In the genomic region with DNA sequence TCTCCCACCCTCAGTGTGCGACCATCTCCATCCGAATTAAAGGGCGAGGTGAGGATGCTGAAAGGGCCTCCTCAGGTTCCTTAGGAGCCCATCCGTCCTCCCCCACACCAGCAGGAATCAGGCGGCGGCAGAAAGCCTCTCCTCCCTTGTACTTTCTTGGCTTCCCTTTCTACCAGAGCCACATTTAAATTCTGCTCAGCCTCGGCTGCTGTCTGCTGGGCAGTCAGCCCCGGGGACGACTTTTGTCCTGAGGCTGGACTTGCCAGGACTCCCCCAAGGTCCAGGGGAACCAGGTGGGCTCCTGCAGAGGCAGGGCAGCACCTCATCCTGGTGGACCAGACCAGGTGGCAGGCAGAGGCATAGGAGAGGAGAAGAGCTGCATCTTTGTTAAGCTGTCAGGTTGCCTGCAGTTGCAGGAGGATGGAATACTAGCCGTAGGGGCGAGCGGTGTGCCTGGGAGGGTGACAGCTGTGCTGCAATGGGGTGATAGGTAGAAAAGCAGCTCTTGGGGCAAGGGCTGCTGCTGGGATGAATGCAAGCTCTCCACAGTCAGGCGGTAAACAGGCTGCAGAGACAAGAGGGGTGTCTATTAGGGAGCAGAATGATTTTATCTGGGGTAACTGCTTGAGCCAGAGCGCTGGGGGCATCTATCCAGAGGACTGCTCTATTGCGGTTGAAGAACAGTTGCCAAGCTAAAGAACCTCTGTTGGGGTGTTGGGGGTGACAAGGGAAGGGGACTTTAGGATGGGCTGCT, we compare ENCODE assay signal across 9 cellular contexts. TPM values are rescaled to one million over a fixed set of nuclear protein-coding genes. Genes with fewer than 3 reads are reported as not detected.
A peak's percentile ranks its signal among the peaks of the same experiment; 100 is the strongest.
DNase-seq lines count a peak whose midpoint lies in the region; ATAC-seq and TF ChIP-seq lines count a peak whose summit lies in the region.
"Had no signal": no experiment of that assay in that cellular context is flagged by ENCODE, and none has a peak within 500 bp of the region (broad histone marks: within the 10 kb centered on the region; RNA-seq: fewer than 3 reads in every experiment).

No MANE protein-coding gene starts in this region.

- peak overlapping the region; percentile 22 for H3K9ac ChIP-seq in endocrine pancreas (ENCODE audit: control insufficient read depth, insufficient read depth, low read length)

- no peaks in the 10 kb centered on the region for H3K4me1 ChIP-seq in endocrine pancreas (ENCODE audit: control insufficient read depth, insufficient read depth, low read length)

- H3K4me3 ChIP-seq in endocrine pancreas (ENCODE audit: control insufficient read depth, insufficient read depth, low read length) = no peak overlapping the region

- H3K4me1 Mint-ChIP-seq in mesothelial cell of epicardium = peaks cover 36% of the 10 kb centered on the region

- no peaks in the 10 kb centered on the region for H3K27me3 ChIP-seq in endocrine pancreas (ENCODE audit: control insufficient read depth, insufficient read depth, low read length)

- H3K9me3 ChIP-seq in endocrine pancreas (ENCODE audit: control insufficient read depth, low read length) = no peaks in the 10 kb centered on the region

- no peak for DNase-seq in mesothelial cell of epicardium (ENCODE audit: low spot score in 2 of 2, unreplicated experiment in 2 of 2)
- DNase-seq in superior temporal gyrus (ENCODE audit: extremely low spot score) = peak; percentile 63
- no peak for DNase-seq in activated CD4-positive, alpha-beta T cell treated with anti-CD3 and anti-CD28 coated beads, Interleukin-2, amount 50 U/mL, for 48 hours
- DNase-seq in SKM-1 (lab: John Stamatoyannopoulos, UW; ENCODE audit: unreplicated experiment) = no peak
- no peak for DNase-seq in SHP77 (lab: John Stamatoyannopoulos, UW)
- DNase-seq: T-cell had no signal

- no peak for TF ChIP-seq CTCF in mesothelial cell of epicardium (IDR thresholded peaks at IDR 0.05; ENCODE audit: unreplicated experiment)

- no peaks in the 10 kb centered on the region for H3K36me3 ChIP-seq in endocrine pancreas (ENCODE audit: control insufficient read depth, insufficient read depth, low read length)

- H3K4me3 Mint-ChIP-seq in mesothelial cell of epicardium = no peak overlapping the region
- H3K4me3 Mint-ChIP-seq: T-cell had no signal

- H3K36me3 Mint-ChIP-seq in mesothelial cell of epicardium = peaks cover 20% of the 10 kb centered on the region

- peak overlapping the region; percentile 68 for H3K27ac Mint-ChIP-seq in mesothelial cell of epicardium

- no peaks in the 10 kb centered on the region for H3K27me3 Mint-ChIP-seq in mesothelial cell of epicardium (ENCODE audit: low read depth)
- H3K27me3 Mint-ChIP-seq: T-cell had no signal

- ATAC-seq in SK-N-SH treated with all-trans-retinoic acid at 6 μM for 48 hours (peak; percentile 1; the same call in 2 of the 3 replicates), HG02981 (IDR thresholded peaks at IDR 0.05; ENCODE audit: unreplicated experiment) (no peak)
- ATAC-seq: T-cell had no signal

- H3K9me3 Mint-ChIP-seq in mesothelial cell of epicardium = no peaks in the 10 kb centered on the region
- H3K9me3 Mint-ChIP-seq: T-cell had no signal

TF ChIP-seq in SK-N-SH treated with all-trans-retinoic acid at 6 μM for 48 hours, 23 proteins besides CTCF, POLR2A, EP300 and RAD21:
- TF ChIP-seq ZNF565 (CRISPR knock-in tag; conservative IDR thresholded peaks at IDR 0.05; ENCODE audit: low read depth) (no peak), ARNTL (CRISPR knock-in tag; IDR thresholded peaks at IDR 0.05; ENCODE audit: borderline replicate concordance, low read depth) (no peak), ESRRG (CRISPR knock-in tag; IDR thresholded peaks at IDR 0.05) (no peak), CSDC2 (CRISPR knock-in tag; IDR thresholded peaks at IDR 0.05) (no peak), PPARA (CRISPR knock-in tag; IDR thresholded peaks at IDR 0.05; ENCODE audit: borderline replicate concordance) (no peak), ZFP3 (CRISPR knock-in tag; IDR thresholded peaks at IDR 0.05) (no peak), BACH2 (CRISPR knock-in tag; IDR thresholded peaks at IDR 0.05; ENCODE audit: borderline replicate concordance) (no peak), TCF4 (CRISPR knock-in tag; IDR thresholded peaks at IDR 0.05; ENCODE audit: borderline replicate concordance) (no peak)
- TF ChIP-seq, protein P1, sequence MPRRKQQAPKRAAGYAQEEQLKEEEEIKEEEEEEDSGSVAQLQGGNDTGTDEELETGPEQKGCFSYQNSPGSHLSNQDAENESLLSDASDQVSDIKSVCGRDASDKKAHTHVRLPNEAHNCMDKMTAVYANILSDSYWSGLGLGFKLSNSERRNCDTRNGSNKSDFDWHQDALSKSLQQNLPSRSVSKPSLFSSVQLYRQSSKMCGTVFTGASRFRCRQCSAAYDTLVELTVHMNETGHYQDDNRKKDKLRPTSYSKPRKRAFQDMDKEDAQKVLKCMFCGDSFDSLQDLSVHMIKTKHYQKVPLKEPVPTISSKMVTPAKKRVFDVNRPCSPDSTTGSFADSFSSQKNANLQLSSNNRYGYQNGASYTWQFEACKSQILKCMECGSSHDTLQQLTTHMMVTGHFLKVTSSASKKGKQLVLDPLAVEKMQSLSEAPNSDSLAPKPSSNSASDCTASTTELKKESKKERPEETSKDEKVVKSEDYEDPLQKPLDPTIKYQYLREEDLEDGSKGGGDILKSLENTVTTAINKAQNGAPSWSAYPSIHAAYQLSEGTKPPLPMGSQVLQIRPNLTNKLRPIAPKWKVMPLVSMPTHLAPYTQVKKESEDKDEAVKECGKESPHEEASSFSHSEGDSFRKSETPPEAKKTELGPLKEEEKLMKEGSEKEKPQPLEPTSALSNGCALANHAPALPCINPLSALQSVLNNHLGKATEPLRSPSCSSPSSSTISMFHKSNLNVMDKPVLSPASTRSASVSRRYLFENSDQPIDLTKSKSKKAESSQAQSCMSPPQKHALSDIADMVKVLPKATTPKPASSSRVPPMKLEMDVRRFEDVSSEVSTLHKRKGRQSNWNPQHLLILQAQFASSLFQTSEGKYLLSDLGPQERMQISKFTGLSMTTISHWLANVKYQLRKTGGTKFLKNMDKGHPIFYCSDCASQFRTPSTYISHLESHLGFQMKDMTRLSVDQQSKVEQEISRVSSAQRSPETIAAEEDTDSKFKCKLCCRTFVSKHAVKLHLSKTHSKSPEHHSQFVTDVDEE (CRISPR knock-in tag; IDR thresholded peaks at IDR 0.05) = no peak
- TF ChIP-seq, protein P2, sequence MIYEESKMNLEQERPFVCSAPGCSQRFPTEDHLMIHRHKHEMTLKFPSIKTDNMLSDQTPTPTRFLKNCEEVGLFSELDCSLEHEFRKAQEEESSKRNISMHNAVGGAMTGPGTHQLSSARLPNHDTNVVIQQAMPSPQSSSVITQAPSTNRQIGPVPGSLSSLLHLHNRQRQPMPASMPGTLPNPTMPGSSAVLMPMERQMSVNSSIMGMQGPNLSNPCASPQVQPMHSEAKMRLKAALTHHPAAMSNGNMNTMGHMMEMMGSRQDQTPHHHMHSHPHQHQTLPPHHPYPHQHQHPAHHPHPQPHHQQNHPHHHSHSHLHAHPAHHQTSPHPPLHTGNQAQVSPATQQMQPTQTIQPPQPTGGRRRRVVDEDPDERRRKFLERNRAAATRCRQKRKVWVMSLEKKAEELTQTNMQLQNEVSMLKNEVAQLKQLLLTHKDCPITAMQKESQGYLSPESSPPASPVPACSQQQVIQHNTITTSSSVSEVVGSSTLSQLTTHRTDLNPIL (CRISPR knock-in tag; IDR thresholded peaks at IDR 0.05; ENCODE audit: low read depth) = no peak
- TF ChIP-seq, protein P3, sequence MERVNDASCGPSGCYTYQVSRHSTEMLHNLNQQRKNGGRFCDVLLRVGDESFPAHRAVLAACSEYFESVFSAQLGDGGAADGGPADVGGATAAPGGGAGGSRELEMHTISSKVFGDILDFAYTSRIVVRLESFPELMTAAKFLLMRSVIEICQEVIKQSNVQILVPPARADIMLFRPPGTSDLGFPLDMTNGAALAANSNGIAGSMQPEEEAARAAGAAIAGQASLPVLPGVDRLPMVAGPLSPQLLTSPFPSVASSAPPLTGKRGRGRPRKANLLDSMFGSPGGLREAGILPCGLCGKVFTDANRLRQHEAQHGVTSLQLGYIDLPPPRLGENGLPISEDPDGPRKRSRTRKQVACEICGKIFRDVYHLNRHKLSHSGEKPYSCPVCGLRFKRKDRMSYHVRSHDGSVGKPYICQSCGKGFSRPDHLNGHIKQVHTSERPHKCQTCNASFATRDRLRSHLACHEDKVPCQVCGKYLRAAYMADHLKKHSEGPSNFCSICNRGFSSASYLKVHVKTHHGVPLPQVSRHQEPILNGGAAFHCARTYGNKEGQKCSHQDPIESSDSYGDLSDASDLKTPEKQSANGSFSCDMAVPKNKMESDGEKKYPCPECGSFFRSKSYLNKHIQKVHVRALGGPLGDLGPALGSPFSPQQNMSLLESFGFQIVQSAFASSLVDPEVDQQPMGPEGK (CRISPR knock-in tag; IDR thresholded peaks at IDR 0.05; ENCODE audit: borderline replicate concordance) = no peak
- TF ChIP-seq, protein P4, sequence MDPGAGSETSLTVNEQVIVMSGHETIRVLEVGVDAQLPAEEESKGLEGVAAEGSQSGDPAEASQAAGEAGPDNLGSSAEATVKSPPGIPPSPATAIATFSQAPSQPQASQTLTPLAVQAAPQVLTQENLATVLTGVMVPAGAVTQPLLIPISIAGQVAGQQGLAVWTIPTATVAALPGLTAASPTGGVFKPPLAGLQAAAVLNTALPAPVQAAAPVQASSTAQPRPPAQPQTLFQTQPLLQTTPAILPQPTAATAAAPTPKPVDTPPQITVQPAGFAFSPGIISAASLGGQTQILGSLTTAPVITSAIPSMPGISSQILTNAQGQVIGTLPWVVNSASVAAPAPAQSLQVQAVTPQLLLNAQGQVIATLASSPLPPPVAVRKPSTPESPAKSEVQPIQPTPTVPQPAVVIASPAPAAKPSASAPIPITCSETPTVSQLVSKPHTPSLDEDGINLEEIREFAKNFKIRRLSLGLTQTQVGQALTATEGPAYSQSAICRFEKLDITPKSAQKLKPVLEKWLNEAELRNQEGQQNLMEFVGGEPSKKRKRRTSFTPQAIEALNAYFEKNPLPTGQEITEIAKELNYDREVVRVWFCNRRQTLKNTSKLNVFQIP (CRISPR knock-in tag; IDR thresholded peaks at IDR 0.05; ENCODE audit: borderline replicate concordance, low read depth) = no peak

RNA-seq across cellular contexts. Expression of a gene that starts 46.2 kb away (rescaled TPM):
- total RNA-seq in mesothelial cell of epicardium = 97.8 to 102 TPM (median 99.3 TPM) in 3 replicates
